Comparison of ENCODE assay signal across 14 cellular contexts in the genomic region with DNA sequence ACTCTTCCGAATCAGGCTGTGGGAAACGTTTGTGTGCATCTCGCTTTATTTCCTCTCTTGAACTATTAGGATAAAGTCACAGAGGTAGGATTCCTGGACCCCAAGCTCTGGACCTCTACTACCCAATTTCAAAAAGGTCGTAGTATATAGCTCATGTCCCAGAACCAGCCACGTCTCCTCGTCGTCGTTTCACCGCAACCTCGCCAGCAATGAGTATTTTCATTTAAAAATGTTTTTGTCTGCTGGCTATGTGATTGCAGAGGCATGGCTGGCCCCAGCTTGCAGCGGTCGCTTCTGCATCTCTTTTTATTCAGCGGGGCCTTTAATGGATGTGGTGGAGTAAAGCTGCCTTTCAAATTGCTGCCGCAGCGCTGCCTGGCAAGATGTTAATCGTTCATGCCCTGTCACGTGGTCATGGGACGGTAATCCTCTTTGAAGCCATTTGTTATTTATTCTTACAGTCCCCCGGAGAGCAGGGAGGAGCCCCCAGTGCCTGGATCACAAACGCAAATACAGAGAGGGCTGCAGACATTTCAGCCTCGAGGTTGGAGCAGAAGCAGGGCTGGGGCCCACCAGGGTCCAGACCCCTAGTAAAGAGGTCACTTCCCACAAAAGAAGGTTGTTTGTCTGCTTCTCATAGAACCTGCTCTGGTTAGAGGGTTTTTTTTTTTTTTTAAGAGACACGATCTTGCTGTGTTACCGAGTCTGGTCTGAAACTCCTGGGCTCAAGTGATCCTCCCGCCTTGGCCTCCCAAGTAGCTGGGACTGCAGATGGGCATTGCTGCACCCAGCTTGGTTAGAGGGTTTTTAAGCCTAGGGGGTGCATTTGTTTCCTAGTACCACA. TPM values are rescaled to one million over a fixed set of nuclear protein-coding genes. Genes with fewer than 3 reads are reported as not detected.
DNase-seq lines count a peak whose midpoint lies in the region; ATAC-seq, FAIRE-seq and TF ChIP-seq lines count a peak whose summit lies in the region.
"Had no signal": no experiment of that assay in that cellular context is flagged by ENCODE, and none has a peak within 500 bp of the region (broad histone marks: within the 10 kb centered on the region; RNA-seq: fewer than 3 reads in every experiment).

No MANE protein-coding gene starts in this region.

- peaks cover 4% of the 10 kb centered on the region for H3K4me1 ChIP-seq in CD4-positive, CD25-positive, alpha-beta regulatory T cell (ENCODE audit: control insufficient read depth, insufficient read depth, low read length, poor library complexity, severe bottlenecking)
- H3K4me1 ChIP-seq in HepG2 (ENCODE audit: insufficient read depth, low read length), result peaks cover 45% of the 10 kb centered on the region
- H3K4me1 ChIP-seq: tibial artery had no signal

- H3K27ac Mint-ChIP-seq in CD4-positive, CD25-positive, alpha-beta regulatory T cell, result peak overlapping the region in 1 of 3 donors; percentile 42
- no peak overlapping the region for H3K27ac Mint-ChIP-seq in activated CD4-positive, alpha-beta T cell treated with anti-CD3 and anti-CD28 coated beads for 36 hours
- no peak overlapping the region for H3K27ac Mint-ChIP-seq in MCF 10A (ENCODE audit: low read depth, unreplicated experiment)

- TF ChIP-seq EP300 in HepG2 (IDR thresholded peaks at IDR 0.05; ENCODE audit: low read depth in 2 of 2, low read length in 2 of 2) (0 out of 4 replicates have a peak, but pooled peaks of 1 of the 2 experiments have one; percentile 22), HepG2 (CRISPR knock-in tag; IDR thresholded peaks at IDR 0.05; ENCODE audit: borderline replicate concordance) (no peak)

- H3K79me2 ChIP-seq in HepG2 (ENCODE audit: insufficient read depth, low read length), result no peaks in the 10 kb centered on the region

- H4K20me1 ChIP-seq in HepG2 (ENCODE audit: insufficient read depth, low read length), result no peaks in the 10 kb centered on the region

- H3K27me3 ChIP-seq in CD4-positive, CD25-positive, alpha-beta regulatory T cell (ENCODE audit: control insufficient read depth, insufficient read depth, low read length), result no peaks in the 10 kb centered on the region
- peaks cover 0 to 4% of the 10 kb centered on the region in 2 experiments; a peak in 1 of 5 replicates for H3K27me3 ChIP-seq in HepG2 (ENCODE audit: control insufficient read depth in 1 of 2, insufficient read depth in 2 of 2, low read length in 2 of 2)

- CTCF ChIA-PET in HepG2 (lab: Yijun Ruan, JAX; ENCODE audit: low intra/inter-chr PET ratio, low total read pairs), result no interaction called here
- CTCF ChIA-PET in activated CD4-positive, alpha-beta T cell treated with anti-CD3 and anti-CD28 coated beads for 36 hours (lab: Charles Lee), result interaction anchor here (0.8 to 1.0 kb wide), 2 partner anchors 10 to 24 kb away, joined by 3 to 4 read pairs; no protein-coding TSS in a partner anchor
- CTCF ChIA-PET in MCF 10A (lab: Yijun Ruan, JAX), result interaction anchor here (0.9 to 1.3 kb wide), 3 partner anchors 10 to 19 kb away, joined by 3 to 4 read pairs (median 3); no protein-coding TSS in a partner anchor

- no peak for TF ChIP-seq RAD21 in HepG2 (CRISPR knock-in tag; IDR thresholded peaks at IDR 0.05)

- no peak overlapping the region for H3K4me3 ChIP-seq in CD4-positive, CD25-positive, alpha-beta regulatory T cell (ENCODE audit: low read depth, low read length)
- peak overlapping the region; percentile 25 to 68 (median 43); a peak in 5 of 6 replicates for H3K4me3 ChIP-seq in HepG2 (replicated peaks in 1 of 3; ENCODE audit: insufficient read depth in 1 of 3, low read depth in 2 of 3, low read length in 3 of 3)
- H3K4me3 ChIP-seq: tibial artery had no signal

- peak overlapping the region; percentile 40; the same call in 1 of the 2 replicates for H3K9ac ChIP-seq in HepG2 (ENCODE audit: insufficient read depth, low read depth, low read length)

- H3K27ac ChIP-seq in CD4-positive, CD25-positive, alpha-beta regulatory T cell (ENCODE audit: insufficient read depth, low read length, poor library complexity, severe bottlenecking), result peak overlapping the region; percentile 19
- H3K27ac ChIP-seq in angular gyrus (ENCODE audit: low read depth, low read length) (peak overlapping the region; percentile 0), HepG2 (ENCODE audit: extremely low read length, insufficient read depth, low read length) (no peak overlapping the region)
- H3K27ac ChIP-seq: tibial artery had no signal

- ATAC-seq in CD4-positive, CD25-positive, alpha-beta regulatory T cell (ENCODE audit: low read depth in 2 of 2), result no peak
- ATAC-seq in HepG2 (no peak), GM21360 (IDR thresholded peaks at IDR 0.05; ENCODE audit: unreplicated experiment) (no peak)
- no peak for ATAC-seq in activated CD4-positive, alpha-beta T cell treated with anti-CD3 and anti-CD28 coated beads for 36 hours
- ATAC-seq: left colon had no signal

- POLR2A ChIA-PET in HepG2 (lab: Yijun Ruan, JAX), result interaction anchor here (0.7 to 2.9 kb wide), 3 partner anchors 11 to 55 kb away, joined by 4 to 15 read pairs (median 4); partner anchors contain the start of gene NPHP4
- POLR2A ChIA-PET in activated CD4-positive, alpha-beta T cell treated with anti-CD3 and anti-CD28 coated beads for 36 hours (lab: Charles Lee), result no interaction called here
- POLR2A ChIA-PET in MCF 10A (lab: Yijun Ruan, JAX), result no interaction called here

- no peaks in the 10 kb centered on the region for H3K9me3 Mint-ChIP-seq in CD4-positive, CD25-positive, alpha-beta regulatory T cell
- H3K9me3 Mint-ChIP-seq in activated CD4-positive, alpha-beta T cell treated with anti-CD3 and anti-CD28 coated beads for 36 hours (ENCODE audit: low read depth), result no peaks in the 10 kb centered on the region
- no peaks in the 10 kb centered on the region for H3K9me3 Mint-ChIP-seq in MCF 10A (ENCODE audit: unreplicated experiment)
- H3K9me3 Mint-ChIP-seq: central memory CD8-positive, alpha-beta T cell; T-cell had no signal

- BruUV-seq in HepG2 (replicated peaks; lab: Mats Ljungman, UMichigan) (no TSS peak), MCF 10A (replicated peaks; lab: Mats Ljungman, UMichigan) (no TSS peak)

- H3K4me3 Mint-ChIP-seq in CD4-positive, CD25-positive, alpha-beta regulatory T cell, result peak overlapping the region in 1 of 4 donors; percentile 61
- no peak overlapping the region for H3K4me3 Mint-ChIP-seq in activated CD4-positive, alpha-beta T cell treated with anti-CD3 and anti-CD28 coated beads for 36 hours
- no peak overlapping the region for H3K4me3 Mint-ChIP-seq in MCF 10A (ENCODE audit: unreplicated experiment)
- H3K4me3 Mint-ChIP-seq: central memory CD8-positive, alpha-beta T cell; T-cell had no signal

- peak; percentile 26 for FAIRE-seq in HepG2 (lab: Jason Lieb, UNC)
- FAIRE-seq: HTR-8/SVneo had no signal

- peaks cover 4% of the 10 kb centered on the region for H3K36me3 ChIP-seq in CD4-positive, CD25-positive, alpha-beta regulatory T cell (ENCODE audit: control insufficient read depth, insufficient read depth, low read length)
- H3K36me3 ChIP-seq in HepG2 (replicated peaks in 1 of 2; ENCODE audit: control insufficient read depth in 1 of 2, insufficient read depth in 2 of 2, low read length in 2 of 2), result no peaks in the 10 kb centered on the region
- H3K36me3 ChIP-seq: tibial artery had no signal

- H3K36me3 Mint-ChIP-seq in CD4-positive, CD25-positive, alpha-beta regulatory T cell, result peaks cover 10% of the 10 kb centered on the region
- no peaks in the 10 kb centered on the region for H3K36me3 Mint-ChIP-seq in activated CD4-positive, alpha-beta T cell treated with anti-CD3 and anti-CD28 coated beads for 36 hours (ENCODE audit: low read depth)
- H3K36me3 Mint-ChIP-seq in MCF 10A (ENCODE audit: insufficient read depth, unreplicated experiment), result no peaks in the 10 kb centered on the region

- TF ChIP-seq CTCF in HepG2 (CRISPR knock-in tag; IDR thresholded peaks at IDR 0.05), result no peak
- no peak for TF ChIP-seq CTCF in MCF 10A (IDR thresholded peaks at IDR 0.05; ENCODE audit: unreplicated experiment)

- H3K4me2 ChIP-seq in HepG2 (ENCODE audit: low read depth, low read length), result peak overlapping the region; percentile 83

- no peaks in the 10 kb centered on the region for H3K27me3 Mint-ChIP-seq in CD4-positive, CD25-positive, alpha-beta regulatory T cell
- H3K27me3 Mint-ChIP-seq in activated CD4-positive, alpha-beta T cell treated with anti-CD3 and anti-CD28 coated beads for 36 hours, result no peaks in the 10 kb centered on the region
- H3K27me3 Mint-ChIP-seq in MCF 10A (ENCODE audit: insufficient read depth, unreplicated experiment), result no peaks in the 10 kb centered on the region
- H3K27me3 Mint-ChIP-seq: central memory CD8-positive, alpha-beta T cell; T-cell had no signal

- in situ Hi-C loops in HepG2 (cut with HindIII; ENCODE audit: extremely low pct_ligation_motif_present, low pct_unique_long_range_greater_than_20kb), result no loop called here

- WGBS in HepG2 (ENCODE audit: low lambda C conversion rate), result 27% methylated on average over 24 of the region's 24 CpGs

- H3K4me1 Mint-ChIP-seq in CD4-positive, CD25-positive, alpha-beta regulatory T cell, result peaks cover 0 to 44% (median 7%) of the 10 kb centered on the region in 4 donors
- H3K4me1 Mint-ChIP-seq in activated CD4-positive, alpha-beta T cell treated with anti-CD3 and anti-CD28 coated beads for 36 hours, result peaks cover 11% of the 10 kb centered on the region
- H3K4me1 Mint-ChIP-seq in MCF 10A (ENCODE audit: insufficient read depth, unreplicated experiment), result no peaks in the 10 kb centered on the region

- no peaks in the 10 kb centered on the region for H3K9me3 ChIP-seq in CD4-positive, CD25-positive, alpha-beta regulatory T cell (ENCODE audit: control insufficient read depth in 2 of 2, low read length in 2 of 2)
- no peaks in the 10 kb centered on the region for H3K9me3 ChIP-seq in HepG2 (ENCODE audit: low read length)
- H3K9me3 ChIP-seq: tibial artery had no signal

- DNase-seq in CD4-positive, CD25-positive, alpha-beta regulatory T cell, result no peak
- DNase-seq in NCI-H146 (lab: John Stamatoyannopoulos, UW) (peak; percentile 53), HepG2 (ENCODE audit: low spot score) (peak; percentile 82), NOMO-1 (lab: John Stamatoyannopoulos, UW; ENCODE audit: unreplicated experiment in 2 of 2) (no peak), MCF 10A (ENCODE audit: unreplicated experiment) (no peak)
- no peak for DNase-seq in activated CD4-positive, alpha-beta T cell treated with anti-CD3 and anti-CD28 coated beads for 36 hours
- DNase-seq: AML-193 had no signal

- intact Hi-C loops in HepG2 (cut with micrococcal nuclease; ENCODE audit: unreplicated experiment), result loop anchor here (2.0 kb wide), 1 partner anchor 23 kb away; no protein-coding TSS in a partner anchor
- intact Hi-C loops in activated CD4-positive, alpha-beta T cell treated with anti-CD3 and anti-CD28 coated beads for 36 hours (cut with DNase I, micrococcal nuclease), result no loop called here
- intact Hi-C loops in MCF 10A (cut with micrococcal nuclease), result no loop called here

- H2AFZ ChIP-seq in HepG2 (ENCODE audit: low read length), result no peak overlapping the region

- TF ChIP-seq POLR2A in HepG2 (IDR thresholded peaks at IDR 0.05; ENCODE audit: insufficient read depth in 1 of 2, low read depth in 2 of 2, low read length in 2 of 2), result no peak

RNA-seq across cellular contexts. Expression of gene NPHP4, which starts 11.6 kb away (rescaled TPM):
- 13.2 TPM for total RNA-seq in CD4-positive, CD25-positive, alpha-beta regulatory T cell
- 1 to 10 TPM in 1 of 4 donors, under 1 TPM in 3; 0.29 to 1.2 (median 0.74) TPM for polyA plus RNA-seq in CD4-positive, CD25-positive, alpha-beta regulatory T cell
- total RNA-seq in HepG2 (2016; rRNA removed; fragmentation: Illumina TruSeq; extraction: Trizol) (5.7 and 6.8 TPM in 2 replicates), MCF 10A (2022) (14.4 and 15.0 TPM in 2 replicates)
- total RNA-seq in HepG2 (2016; cell fraction: cytosol; rRNA removed; fragmentation: Illumina TruSeq; extraction: Trizol; ENCODE audit: low read depth), result 14.2 and 15.4 TPM in 2 replicates
- total RNA-seq in HepG2 (2016; cell fraction: insoluble cytoplasmic fraction; rRNA removed; fragmentation: Illumina TruSeq; extraction: Trizol), result 4.1 and 7.4 TPM in 2 replicates
- 8.5 and 9.7 TPM in 2 replicates for total RNA-seq in HepG2 (2016; cell fraction: membrane; rRNA removed; fragmentation: Illumina TruSeq; extraction: Trizol)
- 10.3 and 12.7 TPM in 2 replicates for total RNA-seq in HepG2 (2016; cell fraction: nucleus; rRNA removed; fragmentation: Illumina TruSeq; extraction: Trizol)
- polyA plus RNA-seq in HepG2 (2011; rRNA removed), result 4.4 and 4.8 TPM in 2 replicates
- polyA plus RNA-seq in HepG2 (2011; cell fraction: cytosol; rRNA removed), result 1.9 and 3.0 TPM in 2 replicates
- 40.2 and 52.1 TPM in 2 replicates for polyA plus RNA-seq in HepG2 (2011; cell fraction: nucleus; rRNA removed)
- 4.8 and 5.9 TPM in 2 replicates for polyA plus RNA-seq in HepG2 (2012)
- 0.46 and 0.69 TPM in 2 replicates for polyA plus RNA-seq in HepG2 (2016; cell fraction: cytosol; fragmentation: Illumina TruSeq; extraction: Trizol; ENCODE audit: low read depth)
- 4.0 and 5.3 TPM in 2 replicates for polyA plus RNA-seq in HepG2 (2016; cell fraction: insoluble cytoplasmic fraction; fragmentation: Illumina TruSeq; extraction: Trizol; ENCODE audit: low read depth)
- 1.4 and 1.6 TPM in 2 replicates for polyA plus RNA-seq in HepG2 (2016; cell fraction: membrane; fragmentation: Illumina TruSeq; extraction: Trizol; ENCODE audit: low read depth)
- 30.1 and 30.8 TPM in 2 replicates for polyA plus RNA-seq in HepG2 (2016; cell fraction: nucleus; fragmentation: Illumina TruSeq; extraction: Trizol; ENCODE audit: insufficient read depth, low read depth)
- polyA minus RNA-seq in HepG2 (2011; rRNA and poly(A)+ RNA removed; ENCODE audit: low replicate concordance), result 13.1 TPM in 2 replicates
- 4.6 and 4.9 TPM in 2 replicates for polyA minus RNA-seq in HepG2 (2011; cell fraction: cytosol; rRNA and poly(A)+ RNA removed)
- polyA minus RNA-seq in HepG2 (2011; cell fraction: nucleus; rRNA and poly(A)+ RNA removed), result 14.7 and 15.8 TPM in 2 replicates
- total RNA-seq in activated CD4-positive, alpha-beta T cell treated with anti-CD3 and anti-CD28 coated beads for 36 hours, result 10 to 100 TPM; 12.9 to 14.1 TPM

RNA-seq across cellular contexts. Expression of gene KCNAB2, which starts 41.9 kb away (rescaled TPM):
- total RNA-seq in CD4-positive, CD25-positive, alpha-beta regulatory T cell, result 244 TPM
- polyA plus RNA-seq in CD4-positive, CD25-positive, alpha-beta regulatory T cell, result 10 to 100 TPM; 21.2 to 28.6 (median 26.5) TPM
- 6.2 and 6.9 TPM in 2 replicates for total RNA-seq in HepG2 (2016; rRNA removed; fragmentation: Illumina TruSeq; extraction: Trizol)
- 2.4 and 4.5 TPM in 2 replicates for total RNA-seq in HepG2 (2016; cell fraction: cytosol; rRNA removed; fragmentation: Illumina TruSeq; extraction: Trizol; ENCODE audit: low read depth)
- total RNA-seq in HepG2 (2016; cell fraction: insoluble cytoplasmic fraction; rRNA removed; fragmentation: Illumina TruSeq; extraction: Trizol), result 5.5 and 6.9 TPM in 2 replicates
- 5.4 and 6.7 TPM in 2 replicates for total RNA-seq in HepG2 (2016; cell fraction: membrane; rRNA removed; fragmentation: Illumina TruSeq; extraction: Trizol)
- 4.9 and 5.4 TPM in 2 replicates for total RNA-seq in HepG2 (2016; cell fraction: nucleus; rRNA removed; fragmentation: Illumina TruSeq; extraction: Trizol)
- polyA plus RNA-seq in HepG2 (2011; rRNA removed), result 8.8 and 11.7 TPM in 2 replicates
- 6.5 and 7.2 TPM in 2 replicates for polyA plus RNA-seq in HepG2 (2011; cell fraction: cytosol; rRNA removed)
- 30.5 and 35.5 TPM in 2 replicates for polyA plus RNA-seq in HepG2 (2011; cell fraction: nucleus; rRNA removed)
- 6.4 and 8.3 TPM in 2 replicates for polyA plus RNA-seq in HepG2 (2012)
- 3.7 and 4.2 TPM in 2 replicates for polyA plus RNA-seq in HepG2 (2016; cell fraction: cytosol; fragmentation: Illumina TruSeq; extraction: Trizol; ENCODE audit: low read depth)
- 5.7 and 8.4 TPM in 2 replicates for polyA plus RNA-seq in HepG2 (2016; cell fraction: insoluble cytoplasmic fraction; fragmentation: Illumina TruSeq; extraction: Trizol; ENCODE audit: low read depth)
- 4.3 and 4.4 TPM in 2 replicates for polyA plus RNA-seq in HepG2 (2016; cell fraction: membrane; fragmentation: Illumina TruSeq; extraction: Trizol; ENCODE audit: low read depth)
- 13.3 and 15.1 TPM in 2 replicates for polyA plus RNA-seq in HepG2 (2016; cell fraction: nucleus; fragmentation: Illumina TruSeq; extraction: Trizol; ENCODE audit: insufficient read depth, low read depth)
- 7.0 and 40.0 TPM in 2 replicates for polyA minus RNA-seq in HepG2 (2011; rRNA and poly(A)+ RNA removed; ENCODE audit: low replicate concordance)
- polyA minus RNA-seq in HepG2 (2011; cell fraction: cytosol; rRNA and poly(A)+ RNA removed), result 5.6 and 6.2 TPM in 2 replicates
- polyA minus RNA-seq in HepG2 (2011; cell fraction: nucleus; rRNA and poly(A)+ RNA removed), result 8.2 and 11.2 TPM in 2 replicates
- total RNA-seq in activated CD4-positive, alpha-beta T cell treated with anti-CD3 and anti-CD28 coated beads for 36 hours, result 100 to 1,000 TPM; 231 to 258 TPM
- 11.8 and 13.3 TPM in 2 replicates for total RNA-seq in MCF 10A (2022)

Comparison
In these comparisons a context has a peak if more than half of its experiments do, and no peak if none do; other contexts are left out.
1. DNase-seq: peak in NCI-H146 (single experiment) and HepG2 (single experiment); none in CD4-positive, CD25-positive, alpha-beta regulatory T cell (0 of 3), NOMO-1 (0 of 2), activated CD4-positive, alpha-beta T cell treated with anti-CD3 and anti-CD28 coated beads for 36 hours (single experiment) and MCF 10A (single experiment).
2. RNA of gene KCNAB2, which starts 41.9 kb away (total RNA-seq): 231 to 258 TPM in activated CD4-positive, alpha-beta T cell treated with anti-CD3 and anti-CD28 coated beads for 36 hours and 244 TPM in CD4-positive, CD25-positive, alpha-beta regulatory T cell (single experiment); 11.8 to 13.3 TPM in MCF 10A and 2.4 to 6.9 TPM in HepG2; every median in the first group is over 10 times any median in the second.